Comparison of ENCODE assay signal across 30 cellular contexts in the genomic region with DNA sequence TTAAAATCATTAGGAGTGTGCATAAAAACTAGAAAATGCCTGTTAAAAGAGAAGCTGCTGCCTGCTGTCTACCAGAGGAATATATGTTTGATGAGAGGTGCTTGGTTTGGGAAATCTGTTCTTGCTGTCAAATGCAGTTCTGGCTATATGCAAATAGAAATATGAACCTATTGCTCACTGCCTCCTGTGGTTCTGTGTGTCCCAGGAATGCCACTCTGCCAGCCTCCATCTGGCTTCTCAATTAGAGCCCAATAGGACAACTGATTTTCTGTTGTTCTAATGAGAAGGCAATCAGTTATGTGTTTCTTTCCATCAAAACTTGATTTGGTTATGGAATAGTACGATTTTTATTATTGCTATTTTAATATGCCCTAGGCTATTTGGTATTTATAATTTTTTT.
DNase-seq lines count a peak whose midpoint lies in the region; ATAC-seq and TF ChIP-seq lines count a peak whose summit lies in the region.
"Had no signal": no experiment of that assay in that cellular context is flagged by ENCODE, and none has a peak within 500 bp of the region (broad histone marks: within the 10 kb centered on the region; RNA-seq: fewer than 3 reads in every experiment).

No MANE protein-coding gene starts in this region.

- in situ Hi-C loops in G401 (cut with HindIII; ENCODE audit: low sequenced_read_pairs): no loop called here

- peaks cover 6% of the 10 kb centered on the region for H3K36me3 Mint-ChIP-seq in brain
- H3K36me3 Mint-ChIP-seq in activated T-helper 2 cell treated with anti-CD3 and anti-CD28 coated beads, Interferon-gamma antibody, Interleukin-2, Interleukin-4, amounts not matched to agents 10 μg/mL and 5 μg/mL and 100 μg/mL, durations not matched to agents 14 hours and 24 hours and 36 hours (ENCODE audit: low read depth): no peaks in the 10 kb centered on the region
- H3K36me3 Mint-ChIP-seq: activated naive CD4-positive, alpha-beta T cell treated with anti-CD3 and anti-CD28 coated beads, Interleukin-2, amount 50 U/mL, for 72 hours; CD8-positive, alpha-beta memory T cell; naive thymus-derived CD8-positive, alpha-beta T cell had no signal

- no peak overlapping the region for H3K4me3 ChIP-seq in A673 (ENCODE audit: low read depth, low read length, poor library complexity, severe bottlenecking)
- H3K4me3 ChIP-seq in upper lobe of right lung: no peak overlapping the region
- H3K4me3 ChIP-seq: colonic mucosa, hepatocyte, lower lobe of right lung, psoas muscle, thoracic aorta had no signal

- H3K9me3 ChIP-seq in A673 (ENCODE audit: low read depth, low read length, poor library complexity, severe bottlenecking) (no peaks in the 10 kb centered on the region), upper lobe of right lung (no peaks in the 10 kb centered on the region)
- H3K9me3 ChIP-seq: colonic mucosa, psoas muscle, thoracic aorta had no signal

- H3K27ac Mint-ChIP-seq in brain: peak overlapping the region in 4 of 5 experiments; percentile 53 to 85 (median 72)
- no peak overlapping the region for H3K27ac Mint-ChIP-seq in activated T-helper 2 cell treated with anti-CD3 and anti-CD28 coated beads, Interferon-gamma antibody, Interleukin-2, Interleukin-4, amounts not matched to agents 10 μg/mL and 5 μg/mL and 100 μg/mL, durations not matched to agents 14 hours and 24 hours and 36 hours
- H3K27ac Mint-ChIP-seq: activated CD4-positive, alpha-beta memory T cell treated with anti-CD3 and anti-CD28 coated beads, Interleukin-2, amount 10 ng/mL, durations not matched to agents 7 days and 5 days; activated naive CD4-positive, alpha-beta T cell treated with anti-CD3 and anti-CD28 coated beads, Interleukin-2, amount 50 U/mL, for 72 hours; CD8-positive, alpha-beta memory T cell; naive thymus-derived CD8-positive, alpha-beta T cell; stimulated activated naive CD8-positive, alpha-beta T cell treated with anti-CD3 and anti-CD28 coated beads, Interleukin-15, amount 100 ng/mL, for 72 hours; T-helper 2 cell treated with Interferon-gamma antibody and Interleukin-4, amounts not matched to agents 5 μg/mL and 100 μg/mL, for 36 hours had no signal

- POLR2A ChIA-PET in A673 (lab: Charles Lee; ENCODE audit: low non-redundant PET): no interaction called here

- ATAC-seq in upper lobe of right lung (no peak), SK-N-SH treated with all-trans-retinoic acid at 6 μM for 48 hours (no peak)
- ATAC-seq: activated naive CD4-positive, alpha-beta T cell treated with anti-CD3 and anti-CD28 coated beads, Interleukin-2, amount 50 U/mL, for 72 hours; lower lobe of right lung; naive thymus-derived CD8-positive, alpha-beta T cell; Panc1; psoas muscle; sciatic nerve; stimulated activated naive CD8-positive, alpha-beta T cell treated with anti-CD3 and anti-CD28 coated beads, Interleukin-15, amount 100 ng/mL, for 72 hours had no signal

- BruUV-seq in A673 (replicated peaks; lab: Mats Ljungman, UMichigan): no TSS peak

- H3K4me1 Mint-ChIP-seq in brain: peaks cover 22% of the 10 kb centered on the region
- H3K4me1 Mint-ChIP-seq in activated T-helper 2 cell treated with anti-CD3 and anti-CD28 coated beads, Interferon-gamma antibody, Interleukin-2, Interleukin-4, amounts not matched to agents 10 μg/mL and 5 μg/mL and 100 μg/mL, durations not matched to agents 14 hours and 24 hours and 36 hours (ENCODE audit: low read depth): no peaks in the 10 kb centered on the region
- H3K4me1 Mint-ChIP-seq: activated CD4-positive, alpha-beta memory T cell treated with anti-CD3 and anti-CD28 coated beads, Interleukin-2, amount 10 ng/mL, durations not matched to agents 7 days and 5 days; CD8-positive, alpha-beta memory T cell; naive thymus-derived CD8-positive, alpha-beta T cell; stimulated activated naive CD8-positive, alpha-beta T cell treated with anti-CD3 and anti-CD28 coated beads, Interleukin-15, amount 100 ng/mL, for 72 hours had no signal

- peak; percentile 9 for DNase-seq in A673 (ENCODE audit: low spot score)
- peak; percentile 81 for DNase-seq in G401 (ENCODE audit: low spot score)
- DNase-seq in NCI-H2171 treated with DMSO at 0.1 percent for 48 hours (lab: John Stamatoyannopoulos, UW): peak; percentile 96
- DNase-seq in upper lobe of right lung: no peak
- DNase-seq in activated T-helper 2 cell treated with anti-CD3 and anti-CD28 coated beads, Interferon-gamma antibody, Interleukin-2, Interleukin-4, amounts not matched to agents 10 μg/mL and 5 μg/mL and 100 μg/mL, durations not matched to agents 14 hours and 24 hours and 36 hours (ENCODE audit: low spot score): no peak
- DNase-seq: activated CD4-positive, alpha-beta memory T cell treated with anti-CD3 and anti-CD28 coated beads, Interleukin-2, amount 10 ng/mL, durations not matched to agents 7 days and 5 days; activated CD4-positive, CD25-positive, alpha-beta regulatory T cell treated with anti-CD3 and anti-CD28 coated beads, Interleukin-2, amount 50 U/mL, for 72 hours; CD8-positive, alpha-beta memory T cell; colonic mucosa; effector CD4-positive, alpha-beta T cell; H7; lower lobe of right lung; midbrain; naive thymus-derived CD8-positive, alpha-beta T cell; NCI-H1048; NCI-H2227 treated with DMSO at 0.1 percent for 48 hours; nucleus accumbens; psoas muscle; Right ventricle myocardium superior; stimulated activated CD4-positive, alpha-beta T cell treated with anti-CD3 and anti-CD28 coated beads, Interleukin-12 subunit alpha, Interleukin-12 subunit beta, amount 100 ng/mL, for 4 hours; stimulated activated CD4-positive, alpha-beta T cell treated with anti-CD3 and anti-CD28 coated beads, Interleukin-2, amount 100 ng/mL, for 48 hours; stimulated activated naive CD8-positive, alpha-beta T cell treated with anti-CD3 and anti-CD28 coated beads, Interleukin-15, amount 100 ng/mL, for 72 hours had no signal

- peaks cover 3 to 12% (median 7%) of the 10 kb centered on the region in 5 experiments for H3K9me3 Mint-ChIP-seq in brain
- H3K9me3 Mint-ChIP-seq in activated T-helper 2 cell treated with anti-CD3 and anti-CD28 coated beads, Interferon-gamma antibody, Interleukin-2, Interleukin-4, amounts not matched to agents 10 μg/mL and 5 μg/mL and 100 μg/mL, durations not matched to agents 14 hours and 24 hours and 36 hours: no peaks in the 10 kb centered on the region
- H3K9me3 Mint-ChIP-seq: stimulated activated naive CD8-positive, alpha-beta T cell treated with anti-CD3 and anti-CD28 coated beads, Interleukin-15, amount 100 ng/mL, for 72 hours had no signal

- TF ChIP-seq CTCF in A673 (conservative IDR thresholded peaks at IDR 0.05; ENCODE audit: low read depth, low read length): no peak
- no peak for TF ChIP-seq CTCF in brain (conservative IDR thresholded peaks at IDR 0.05)
- TF ChIP-seq CTCF in upper lobe of right lung (IDR thresholded peaks at IDR 0.05): no peak

- H3K27me3 ChIP-seq in A673 (replicated peaks; ENCODE audit: insufficient read depth, low read depth, low read length, poor library complexity): no peaks in the 10 kb centered on the region
- H3K27me3 ChIP-seq in upper lobe of right lung: no peaks in the 10 kb centered on the region
- H3K27me3 ChIP-seq: colonic mucosa, hepatocyte had no signal

- CTCF ChIA-PET in A673 (lab: Charles Lee): no interaction called here

- intact Hi-C loops in A673 (cut with micrococcal nuclease; ENCODE audit: unreplicated experiment): no loop called here
- intact Hi-C loops in upper lobe of right lung (cut with DNase I): no loop called here
- intact Hi-C loops in activated T-helper 2 cell treated with anti-CD3 and anti-CD28 coated beads, Interferon-gamma antibody, Interleukin-2, Interleukin-4, amounts not matched to agents 10 μg/mL and 5 μg/mL and 100 μg/mL, durations not matched to agents 14 hours and 24 hours and 36 hours (cut with micrococcal nuclease): no loop called here

- no peaks in the 10 kb centered on the region for H3K27me3 Mint-ChIP-seq in brain
- no peaks in the 10 kb centered on the region for H3K27me3 Mint-ChIP-seq in activated T-helper 2 cell treated with anti-CD3 and anti-CD28 coated beads, Interferon-gamma antibody, Interleukin-2, Interleukin-4, amounts not matched to agents 10 μg/mL and 5 μg/mL and 100 μg/mL, durations not matched to agents 14 hours and 24 hours and 36 hours (ENCODE audit: low read depth)
- H3K27me3 Mint-ChIP-seq: activated CD4-positive, alpha-beta memory T cell treated with anti-CD3 and anti-CD28 coated beads, Interleukin-2, amount 10 ng/mL, durations not matched to agents 7 days and 5 days; stimulated activated naive CD8-positive, alpha-beta T cell treated with anti-CD3 and anti-CD28 coated beads, Interleukin-15, amount 100 ng/mL, for 72 hours had no signal

- no peak overlapping the region for H3K4me3 Mint-ChIP-seq in brain
- H3K4me3 Mint-ChIP-seq in activated T-helper 2 cell treated with anti-CD3 and anti-CD28 coated beads, Interferon-gamma antibody, Interleukin-2, Interleukin-4, amounts not matched to agents 10 μg/mL and 5 μg/mL and 100 μg/mL, durations not matched to agents 14 hours and 24 hours and 36 hours (ENCODE audit: low read depth): no peak overlapping the region
- H3K4me3 Mint-ChIP-seq: activated CD4-positive, alpha-beta memory T cell treated with anti-CD3 and anti-CD28 coated beads, Interleukin-2, amount 10 ng/mL, durations not matched to agents 7 days and 5 days; CD8-positive, alpha-beta memory T cell; naive thymus-derived CD8-positive, alpha-beta T cell; stimulated activated naive CD8-positive, alpha-beta T cell treated with anti-CD3 and anti-CD28 coated beads, Interleukin-15, amount 100 ng/mL, for 72 hours; T-helper 2 cell treated with Interferon-gamma antibody and Interleukin-4, amounts not matched to agents 5 μg/mL and 100 μg/mL, for 36 hours had no signal

- H3K27ac ChIP-seq in A673 (ENCODE audit: low read depth, low read length, poor library complexity, severe bottlenecking) (no peak overlapping the region), upper lobe of right lung (no peak overlapping the region)
- H3K27ac ChIP-seq: colonic mucosa, hepatocyte, lower lobe of right lung, psoas muscle, thoracic aorta had no signal

- H3K36me3 ChIP-seq in A673 (ENCODE audit: insufficient read depth, low read length, poor library complexity, severe bottlenecking) (no peaks in the 10 kb centered on the region), upper lobe of right lung (no peaks in the 10 kb centered on the region)
- H3K36me3 ChIP-seq: colonic mucosa, lower lobe of right lung, thoracic aorta had no signal

- H3K4me1 ChIP-seq in A673 (ENCODE audit: insufficient read depth, low read length, poor library complexity, severe bottlenecking) (no peaks in the 10 kb centered on the region), upper lobe of right lung (no peaks in the 10 kb centered on the region)
- H3K4me1 ChIP-seq: colonic mucosa, lower lobe of right lung, psoas muscle had no signal

TF ChIP-seq in SK-N-SH treated with all-trans-retinoic acid at 6 μM for 48 hours, 23 proteins besides CTCF, POLR2A, EP300 and RAD21 (continues in another document):
- no peak for TF ChIP-seq CSDC2 (CRISPR knock-in tag; IDR thresholded peaks at IDR 0.05)

Comparison
In these comparisons a context has a peak if more than half of its experiments do, and no peak if none do; other contexts are left out.
1. DNase-seq: peak in A673 (single experiment), G401 (single experiment) and NCI-H2171 treated with DMSO at 0.1 percent for 48 hours (single experiment); none in upper lobe of right lung (single experiment) and activated T-helper 2 cell treated with anti-CD3 and anti-CD28 coated beads, Interferon-gamma antibody, Interleukin-2, Interleukin-4, amounts not matched to agents 10 μg/mL and 5 μg/mL and 100 μg/mL, durations not matched to agents 14 hours and 24 hours and 36 hours (single experiment).